Comparison of ENCODE assay signal across 8 cellular contexts in the genomic region with DNA sequence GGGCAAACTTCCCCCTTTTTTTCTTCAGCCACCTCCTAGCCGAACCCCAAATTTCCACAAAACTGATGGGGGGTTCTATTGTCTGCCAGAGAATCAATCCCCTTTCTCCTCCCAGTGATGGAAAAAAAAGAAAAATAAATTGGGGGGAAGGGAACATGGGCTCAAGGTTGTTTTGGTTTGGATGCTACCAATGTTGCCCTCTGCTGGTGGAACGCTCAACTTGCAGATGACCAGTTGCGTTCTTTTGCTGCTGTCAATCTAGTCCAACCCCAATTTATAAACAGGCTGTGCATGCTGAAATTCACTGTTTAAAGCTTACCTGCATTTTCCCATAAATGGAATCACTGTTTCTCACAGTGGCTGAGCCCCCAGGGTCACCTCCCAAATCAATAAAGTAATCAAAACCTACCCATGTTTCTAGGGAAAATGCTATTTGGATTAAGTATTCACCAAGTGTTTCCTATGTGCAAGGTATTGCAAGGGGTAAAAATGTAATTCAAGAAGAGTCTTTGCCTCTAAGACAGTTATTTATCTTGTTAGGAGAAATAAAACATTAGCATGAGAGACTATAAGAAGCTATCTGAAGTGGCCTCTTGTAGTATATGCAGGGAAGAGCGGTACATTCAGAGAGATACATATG.
DNase-seq lines count a peak whose midpoint lies in the region; ATAC-seq, FAIRE-seq and TF ChIP-seq lines count a peak whose summit lies in the region.

No MANE protein-coding gene starts in this region.

- CTCF ChIA-PET in BJ (lab: Yijun Ruan, JAX), result interaction anchor here (1.0 to 7.5 kb wide), 5 partner anchors 8 to 401 kb away, joined by 3 to 90 read pairs (median 6); no protein-coding TSS in a partner anchor

- H3K27ac Mint-ChIP-seq in activated T-cell treated with anti-CD3 and anti-CD28 coated beads, Interleukin-2, amount 50 U/mL, for 24 hours, result no peak overlapping the region

- no peak for TF ChIP-seq POLR2A in GM12892 (IDR thresholded peaks at IDR 0.05; ENCODE audit: low read depth, low read length)

- H3K4me1 Mint-ChIP-seq in activated T-cell treated with anti-CD3 and anti-CD28 coated beads, Interleukin-2, amount 50 U/mL, for 24 hours (ENCODE audit: low read depth), result no peaks in the 10 kb centered on the region

- WGBS in heart right ventricle, 2 donors, result 39 to 43% methylated on average over 4 of the region's 4 CpGs

- POLR2A ChIA-PET in BJ (lab: Charles Lee), result no interaction called here

- peak; percentile 67 for TF ChIP-seq CTCF in BJ (IDR thresholded peaks at IDR 0.05; ENCODE audit: insufficient read depth, low read depth, low read length)
- TF ChIP-seq CTCF in heart right ventricle (IDR thresholded peaks at IDR 0.05), result peak; percentile 18 to 78 (median 65)

- FAIRE-seq in GM12892 (lab: Jason Lieb, UNC), result peak; percentile 92

- intact Hi-C loops in heart right ventricle (cut with DNase I), result loop anchor here in 7 of 10 donors (2.0 to 10.0 kb wide), 4 partner anchors 171 to 399 kb away; no protein-coding TSS in a partner anchor

- H3K27me3 ChIP-seq in BJ (ENCODE audit: control insufficient read depth, insufficient read depth, low read length) (no peaks in the 10 kb centered on the region), heart right ventricle (peaks cover 0 to 13% (median 0%) of the 10 kb centered on the region in 7 donors)

- H3K27me3 Mint-ChIP-seq in activated T-cell treated with anti-CD3 and anti-CD28 coated beads, Interleukin-2, amount 50 U/mL, for 24 hours, result peaks cover 40% of the 10 kb centered on the region

- H3K9me3 ChIP-seq in heart right ventricle, result no peaks in the 10 kb centered on the region

- H3K27ac ChIP-seq in heart right ventricle, result peak overlapping the region in 1 of 10 donors; percentile 2

- H3K4me3 Mint-ChIP-seq in activated T-cell treated with anti-CD3 and anti-CD28 coated beads, Interleukin-2, amount 50 U/mL, for 24 hours, result no peak overlapping the region

- no peaks in the 10 kb centered on the region for H3K9me3 Mint-ChIP-seq in activated T-cell treated with anti-CD3 and anti-CD28 coated beads, Interleukin-2, amount 50 U/mL, for 24 hours

- no peaks in the 10 kb centered on the region for H3K36me3 ChIP-seq in BJ (ENCODE audit: control insufficient read depth, insufficient read depth, low read length)
- H3K36me3 ChIP-seq in heart right ventricle, result no peaks in the 10 kb centered on the region

- H3K4me3 ChIP-seq in BJ (ENCODE audit: low read depth, low read length) (no peak overlapping the region), heart right ventricle (no peak overlapping the region)

- no peaks in the 10 kb centered on the region for H3K36me3 Mint-ChIP-seq in activated T-cell treated with anti-CD3 and anti-CD28 coated beads, Interleukin-2, amount 50 U/mL, for 24 hours (ENCODE audit: low read depth)

- no peak for DNase-seq in BJ (ENCODE audit: low read depth)
- no peak for DNase-seq in GM12892 (ENCODE audit: insufficient read length)
- peak; percentile 6 for DNase-seq in NCI-H226
- DNase-seq in activated T-cell treated with anti-CD3 and anti-CD28 coated beads, Interleukin-2, amount 50 U/mL, for 24 hours, result peak; percentile 41
- DNase-seq in heart right ventricle, result peak in 1 of 2 donors; percentile 9
- DNase-seq in stimulated activated CD4-positive, alpha-beta T cell treated with anti-CD3 and anti-CD28 coated beads, Interleukin-2, amount 100 ng/mL, for 24 hours, result peak; percentile 25 to 27
- no peak for DNase-seq in COR-L47 (lab: John Stamatoyannopoulos, UW)

- peaks cover 0 to 41% (median 0%) of the 10 kb centered on the region in 9 donors for H3K4me1 ChIP-seq in heart right ventricle

- ATAC-seq in heart right ventricle (no peak), HG03571 (IDR thresholded peaks at IDR 0.05; ENCODE audit: unreplicated experiment) (no peak)

Comparison
In these comparisons a context has a peak if more than half of its experiments do, and no peak if none do; other contexts are left out.
1. DNase-seq: peak in NCI-H226 (single experiment), activated T-cell treated with anti-CD3 and anti-CD28 coated beads, Interleukin-2, amount 50 U/mL, for 24 hours (single experiment) and stimulated activated CD4-positive, alpha-beta T cell treated with anti-CD3 and anti-CD28 coated beads, Interleukin-2, amount 100 ng/mL, for 24 hours (2 of 2); none in BJ (single experiment), GM12892 (single experiment) and COR-L47 (single experiment).